In genomic region chr5:125290935-125291334, GRCh38 we compare ENCODE assay signal across 1 cellular context.
TF ChIP-seq lines count a peak whose summit lies in the region.

No MANE protein-coding gene starts in this region.

TF ChIP-seq in GM23338, 12 proteins besides CTCF, POLR2A, EP300 and RAD21 (continued from another document):
- TF ChIP-seq ZNF462 (CRISPR knock-in tag; IDR thresholded peaks at IDR 0.05) (no peak), CREB1 (CRISPR knock-in tag; IDR thresholded peaks at IDR 0.05; ENCODE audit: low read depth) (no peak)
